In genomic region chr1:66278260-66279046, GRCh38 we compare ENCODE assay signal across 9 cellular contexts.
DNase-seq lines count a peak whose midpoint lies in the region; ATAC-seq lines count a peak whose summit lies in the region.
"Had no signal": no experiment of that assay in that cellular context is flagged by ENCODE, and none has a peak within 500 bp of the region (broad histone marks: within the 10 kb centered on the region; RNA-seq: fewer than 3 reads in every experiment).

No MANE protein-coding gene starts in this region.

- ATAC-seq in HG03280 (IDR thresholded peaks at IDR 0.05; ENCODE audit: unreplicated experiment), result peak; percentile 22

- DNase-seq in DMS 273 (lab: John Stamatoyannopoulos, UW; ENCODE audit: unreplicated experiment) (peak; percentile 55), DMS 273 treated with DMSO at 0.1 percent for 48 hours (lab: John Stamatoyannopoulos, UW) (no peak), amygdala (lab: John Stamatoyannopoulos, UW) (peak in 41 of 56 donors; percentile 8 to 81 (median 43)), occipital lobe (lab: John Stamatoyannopoulos, UW) (peak; percentile 65), dedifferentiated amniotic fluid mesenchymal stem cell (ENCODE audit: extremely low spot score) (no peak), NCI-H524 treated with DMSO at 0.1 percent for 48 hours (lab: John Stamatoyannopoulos, UW) (no peak), NCI-H69 (lab: John Stamatoyannopoulos, UW) (no peak)
- DNase-seq: 8988T had no signal

Comparison
In these comparisons a context has a peak if more than half of its experiments do, and no peak if none do; other contexts are left out.
1. DNase-seq: peak in DMS 273 (single experiment), amygdala (41 of 56) and occipital lobe (single experiment); none in DMS 273 treated with DMSO at 0.1 percent for 48 hours (single experiment), dedifferentiated amniotic fluid mesenchymal stem cell (single experiment), NCI-H524 treated with DMSO at 0.1 percent for 48 hours (single experiment) and NCI-H69 (single experiment).